ENCODE assay signal across 8 cellular contexts in genomic region chr19:44552324-44552723, GRCh38. TPM values are rescaled to one million over a fixed set of nuclear protein-coding genes. Genes with fewer than 3 reads are reported as not detected.
DNase-seq lines count a peak whose midpoint lies in the region; ATAC-seq, FAIRE-seq and TF ChIP-seq lines count a peak whose summit lies in the region.
"Had no signal": no experiment of that assay in that cellular context is flagged by ENCODE, and none has a peak within 500 bp of the region (broad histone marks: within the 10 kb centered on the region; RNA-seq: fewer than 3 reads in every experiment).

No MANE protein-coding gene starts in this region.

- H3K36me3 ChIP-seq in HepG2 (replicated peaks in 1 of 2; ENCODE audit: control insufficient read depth in 1 of 2, insufficient read depth in 2 of 2, low read length in 2 of 2) (no peaks in the 10 kb centered on the region), sigmoid colon (no peaks in the 10 kb centered on the region)

- no peaks in the 10 kb centered on the region for H3K4me1 ChIP-seq in HepG2 (ENCODE audit: insufficient read depth, low read length)
- no peaks in the 10 kb centered on the region for H3K4me1 ChIP-seq in sigmoid colon

- no peak overlapping the region for H3K9ac ChIP-seq in HepG2 (ENCODE audit: insufficient read depth, low read depth, low read length)

- H3K79me2 ChIP-seq in HepG2 (ENCODE audit: insufficient read depth, low read length), result no peaks in the 10 kb centered on the region

- TF ChIP-seq EP300 in HepG2 (IDR thresholded peaks at IDR 0.05; ENCODE audit: low read depth in 2 of 2, low read length in 2 of 2), result no peak
- no peak for TF ChIP-seq EP300 in HepG2 (CRISPR knock-in tag; IDR thresholded peaks at IDR 0.05; ENCODE audit: borderline replicate concordance)
- no peak for TF ChIP-seq EP300 in sigmoid colon (IDR thresholded peaks at IDR 0.05)

- CTCF ChIA-PET in HepG2 (lab: Yijun Ruan, JAX; ENCODE audit: low intra/inter-chr PET ratio, low total read pairs), result no interaction called here

- H3K9me3 Mint-ChIP-seq in activated T-cell treated with anti-CD3 and anti-CD28 coated beads, Interleukin-2, amount 50 U/mL, for 24 hours, result peaks cover 14% of the 10 kb centered on the region

- H3K9me3 ChIP-seq in HepG2 (ENCODE audit: low read length) (no peaks in the 10 kb centered on the region), sigmoid colon (no peaks in the 10 kb centered on the region)

- BruUV-seq in HepG2 (replicated peaks; lab: Mats Ljungman, UMichigan), result no TSS peak

- intact Hi-C loops in HepG2 (cut with micrococcal nuclease; ENCODE audit: unreplicated experiment), result no loop called here
- intact Hi-C loops in dorsolateral prefrontal cortex (cut with DNase I), result no loop called here
- intact Hi-C loops in sigmoid colon (cut with DNase I), result no loop called here

- no peak overlapping the region for H3K4me2 ChIP-seq in HepG2 (ENCODE audit: low read depth, low read length)

- H3K4me1 Mint-ChIP-seq in activated T-cell treated with anti-CD3 and anti-CD28 coated beads, Interleukin-2, amount 50 U/mL, for 24 hours (ENCODE audit: low read depth), result no peaks in the 10 kb centered on the region

- H3K27me3 Mint-ChIP-seq in activated T-cell treated with anti-CD3 and anti-CD28 coated beads, Interleukin-2, amount 50 U/mL, for 24 hours, result peaks cover 15% of the 10 kb centered on the region

- TF ChIP-seq RAD21 in HepG2 (CRISPR knock-in tag; IDR thresholded peaks at IDR 0.05), result 0 out of 2 replicates have a peak, but pooled peaks have one; percentile 34

- 0% methylated on average over 5 of the region's 5 CpGs for WGBS in HepG2 (ENCODE audit: low lambda C conversion rate)
- 7 to 20% methylated on average over 5 of the region's 5 CpGs for WGBS in sigmoid colon, 2 donors

- H3K27ac Mint-ChIP-seq in activated T-cell treated with anti-CD3 and anti-CD28 coated beads, Interleukin-2, amount 50 U/mL, for 24 hours, result no peak overlapping the region

- no peak overlapping the region for H3K4me3 ChIP-seq in HepG2 (replicated peaks in 1 of 3; ENCODE audit: insufficient read depth in 1 of 3, low read depth in 2 of 3, low read length in 3 of 3)
- no peak overlapping the region for H3K4me3 ChIP-seq in dorsolateral prefrontal cortex
- no peak overlapping the region for H3K4me3 ChIP-seq in sigmoid colon

- H2AFZ ChIP-seq in HepG2 (ENCODE audit: low read length), result no peak overlapping the region

- H3K36me3 Mint-ChIP-seq in activated T-cell treated with anti-CD3 and anti-CD28 coated beads, Interleukin-2, amount 50 U/mL, for 24 hours (ENCODE audit: low read depth), result no peaks in the 10 kb centered on the region

- H3K4me3 Mint-ChIP-seq in activated T-cell treated with anti-CD3 and anti-CD28 coated beads, Interleukin-2, amount 50 U/mL, for 24 hours, result no peak overlapping the region

- H3K27ac ChIP-seq in HepG2 (ENCODE audit: extremely low read length, insufficient read depth, low read length) (no peak overlapping the region), dorsolateral prefrontal cortex (no peak overlapping the region), sigmoid colon (no peak overlapping the region)

- in situ Hi-C loops in HepG2 (cut with HindIII; ENCODE audit: extremely low pct_ligation_motif_present, low pct_unique_long_range_greater_than_20kb), result no loop called here

- peak; percentile 88 for ATAC-seq in HepG2
- ATAC-seq in HG02642 (IDR thresholded peaks at IDR 0.05; ENCODE audit: poor library complexity, unreplicated experiment), result no peak

- TF ChIP-seq CTCF in HepG2 (CRISPR knock-in tag; IDR thresholded peaks at IDR 0.05) (peak; percentile 79), dorsolateral prefrontal cortex (IDR thresholded peaks at IDR 0.05 in 54 of 56, conservative IDR thresholded peaks at IDR 0.05 in 2 of 56; ENCODE audit: low read depth in 1 of 56, partially characterized antibody in 56 of 56) (peak in 1 of 56 donors; percentile 23), sigmoid colon (IDR thresholded peaks at IDR 0.05) (no peak)

- no peaks in the 10 kb centered on the region for H3K27me3 ChIP-seq in HepG2 (ENCODE audit: control insufficient read depth in 1 of 2, insufficient read depth in 2 of 2, low read length in 2 of 2)
- peaks cover 0 to 13% (median 0%) of the 10 kb centered on the region in 45 donors for H3K27me3 ChIP-seq in dorsolateral prefrontal cortex
- H3K27me3 ChIP-seq in sigmoid colon, result peaks cover 0 to 3% (median 0%) of the 10 kb centered on the region in 3 donors

- TF ChIP-seq POLR2A in HepG2 (IDR thresholded peaks at IDR 0.05; ENCODE audit: insufficient read depth in 1 of 2, low read depth in 2 of 2, low read length in 2 of 2) (no peak), sigmoid colon (IDR thresholded peaks at IDR 0.05) (no peak)

- FAIRE-seq in HepG2 (lab: Jason Lieb, UNC), result peak; percentile 82
- FAIRE-seq: TTC549 had no signal

- POLR2A ChIA-PET in HepG2 (lab: Yijun Ruan, JAX), result no interaction called here

- peak; percentile 4 for DNase-seq in GM04504 (ENCODE audit: low read depth)
- DNase-seq in LHCN-M2 (ENCODE audit: low read depth), result peak; percentile 40
- peak; percentile 54 for DNase-seq in activated T-cell treated with anti-CD3 and anti-CD28 coated beads, Interleukin-2, amount 50 U/mL, for 24 hours
- peak; percentile 47 for DNase-seq in HepG2 (ENCODE audit: low spot score)
- no peak for DNase-seq in dorsolateral prefrontal cortex
- DNase-seq in sigmoid colon, result no peak

- no peaks in the 10 kb centered on the region for H4K20me1 ChIP-seq in HepG2 (ENCODE audit: insufficient read depth, low read length)

TF ChIP-seq in HepG2, 621 proteins besides CTCF, POLR2A, EP300 and RAD21 (continues in another document):
- peak; percentile 28 for TF ChIP-seq XRCC5 (optimal IDR thresholded peaks at IDR 0.05; ENCODE audit: low read length)
- TF ChIP-seq HES4 (CRISPR knock-in tag; IDR thresholded peaks at IDR 0.05; ENCODE audit: borderline replicate concordance), result no peak
- no peak for TF ChIP-seq AGO1 (IDR thresholded peaks at IDR 0.05; ENCODE audit: low read depth, low read length, poor library complexity, severe bottlenecking)
- no peak for TF ChIP-seq ATM (IDR thresholded peaks at IDR 0.05; ENCODE audit: borderline replicate concordance)

RNA-seq across cellular contexts. Expression of gene CEACAM20, which starts 22.8 kb away (rescaled TPM):
- total RNA-seq in LHCN-M2 (2014; rRNA removed) (not detected in 2 replicates), HepG2 (2016; rRNA removed; fragmentation: Illumina TruSeq; extraction: Trizol) (not detected in 2 replicates), dorsolateral prefrontal cortex (under 1 TPM in 1 of 120 experiments, not detected in 119; 0.26 TPM), sigmoid colon (under 1 TPM in 1 of 4 donors, not detected in 3; 0.36 TPM)
- not detected for polyA plus RNA-seq in LHCN-M2 (2012)
- not detected in 2 replicates for total RNA-seq in HepG2 (2016; cell fraction: cytosol; rRNA removed; fragmentation: Illumina TruSeq; extraction: Trizol; ENCODE audit: low read depth)
- not detected in 2 replicates for total RNA-seq in HepG2 (2016; cell fraction: insoluble cytoplasmic fraction; rRNA removed; fragmentation: Illumina TruSeq; extraction: Trizol)
- total RNA-seq in HepG2 (2016; cell fraction: membrane; rRNA removed; fragmentation: Illumina TruSeq; extraction: Trizol), result not detected in 2 replicates
- total RNA-seq in HepG2 (2016; cell fraction: nucleus; rRNA removed; fragmentation: Illumina TruSeq; extraction: Trizol), result not detected in 2 replicates
- polyA plus RNA-seq in HepG2 (2011; rRNA removed) (0.04 and 0.12 TPM in 2 replicates), sigmoid colon (under 1 TPM in 1 of 3 donors, not detected in 2; 0.22 TPM)
- not detected in 2 replicates for polyA plus RNA-seq in HepG2 (2011; cell fraction: cytosol; rRNA removed)
- polyA plus RNA-seq in HepG2 (2011; cell fraction: nucleus; rRNA removed), result 0.19 TPM in 1 of 2 replicates, not detected in the other
- polyA plus RNA-seq in HepG2 (2012), result not detected in 2 replicates
- not detected in 2 replicates for polyA plus RNA-seq in HepG2 (2016; cell fraction: cytosol; fragmentation: Illumina TruSeq; extraction: Trizol; ENCODE audit: low read depth)
- polyA plus RNA-seq in HepG2 (2016; cell fraction: insoluble cytoplasmic fraction; fragmentation: Illumina TruSeq; extraction: Trizol; ENCODE audit: low read depth), result not detected in 2 replicates
- not detected in 2 replicates for polyA plus RNA-seq in HepG2 (2016; cell fraction: membrane; fragmentation: Illumina TruSeq; extraction: Trizol; ENCODE audit: low read depth)
- polyA plus RNA-seq in HepG2 (2016; cell fraction: nucleus; fragmentation: Illumina TruSeq; extraction: Trizol; ENCODE audit: insufficient read depth, low read depth), result not detected in 2 replicates
- polyA minus RNA-seq in HepG2 (2011; rRNA and poly(A)+ RNA removed; ENCODE audit: low replicate concordance), result 0.16 TPM in 1 of 2 replicates, not detected in the other
- not detected in 2 replicates for polyA minus RNA-seq in HepG2 (2011; cell fraction: cytosol; rRNA and poly(A)+ RNA removed)
- polyA minus RNA-seq in HepG2 (2011; cell fraction: nucleus; rRNA and poly(A)+ RNA removed), result 0.37 TPM in 1 of 2 replicates, not detected in the other

RNA-seq across cellular contexts. Expression of gene ZNF180, which starts 52.0 kb away (rescaled TPM):
- total RNA-seq in LHCN-M2 (2014; rRNA removed) (13.9 and 15.7 TPM in 2 replicates), HepG2 (2016; rRNA removed; fragmentation: Illumina TruSeq; extraction: Trizol) (9.3 and 13.4 TPM in 2 replicates), dorsolateral prefrontal cortex (10 to 100 TPM in 19 of 120 experiments, 1 to 10 TPM in 101; 5.0 to 16.3 (median 7.9) TPM), sigmoid colon (10 to 100 TPM in 2 of 4 donors, 1 to 10 TPM in 2; 8.4 to 19.5 (median 10.2) TPM)
- polyA plus RNA-seq in LHCN-M2 (2012), result 2.0 TPM
- total RNA-seq in HepG2 (2016; cell fraction: cytosol; rRNA removed; fragmentation: Illumina TruSeq; extraction: Trizol; ENCODE audit: low read depth), result 0.30 and 0.44 TPM in 2 replicates
- 8.2 and 12.5 TPM in 2 replicates for total RNA-seq in HepG2 (2016; cell fraction: insoluble cytoplasmic fraction; rRNA removed; fragmentation: Illumina TruSeq; extraction: Trizol)
- 3.4 and 3.5 TPM in 2 replicates for total RNA-seq in HepG2 (2016; cell fraction: membrane; rRNA removed; fragmentation: Illumina TruSeq; extraction: Trizol)
- total RNA-seq in HepG2 (2016; cell fraction: nucleus; rRNA removed; fragmentation: Illumina TruSeq; extraction: Trizol), result 8.3 and 9.1 TPM in 2 replicates
- polyA plus RNA-seq in HepG2 (2011; rRNA removed) (0.86 and 0.92 TPM in 2 replicates), sigmoid colon (1 to 10 TPM; 2.4 to 4.9 (median 4.8) TPM)
- 0.88 and 1.1 TPM in 2 replicates for polyA plus RNA-seq in HepG2 (2011; cell fraction: cytosol; rRNA removed)
- 4.9 TPM in 2 replicates for polyA plus RNA-seq in HepG2 (2011; cell fraction: nucleus; rRNA removed)
- polyA plus RNA-seq in HepG2 (2012), result 2.8 and 3.6 TPM in 2 replicates
- 0.41 and 0.52 TPM in 2 replicates for polyA plus RNA-seq in HepG2 (2016; cell fraction: cytosol; fragmentation: Illumina TruSeq; extraction: Trizol; ENCODE audit: low read depth)
- polyA plus RNA-seq in HepG2 (2016; cell fraction: insoluble cytoplasmic fraction; fragmentation: Illumina TruSeq; extraction: Trizol; ENCODE audit: low read depth), result 8.3 and 8.8 TPM in 2 replicates
- polyA plus RNA-seq in HepG2 (2016; cell fraction: membrane; fragmentation: Illumina TruSeq; extraction: Trizol; ENCODE audit: low read depth), result 1.1 and 1.3 TPM in 2 replicates
- 10.0 and 11.0 TPM in 2 replicates for polyA plus RNA-seq in HepG2 (2016; cell fraction: nucleus; fragmentation: Illumina TruSeq; extraction: Trizol; ENCODE audit: insufficient read depth, low read depth)
- 2.4 and 5.2 TPM in 2 replicates for polyA minus RNA-seq in HepG2 (2011; rRNA and poly(A)+ RNA removed; ENCODE audit: low replicate concordance)
- 1.1 and 1.5 TPM in 2 replicates for polyA minus RNA-seq in HepG2 (2011; cell fraction: cytosol; rRNA and poly(A)+ RNA removed)
- 7.6 TPM in 2 replicates for polyA minus RNA-seq in HepG2 (2011; cell fraction: nucleus; rRNA and poly(A)+ RNA removed)

Comparison
In these comparisons a context has a peak if more than half of its experiments do, and no peak if none do; other contexts are left out.
1. DNase-seq: peak in GM04504 (single experiment), LHCN-M2 (single experiment), activated T-cell treated with anti-CD3 and anti-CD28 coated beads, Interleukin-2, amount 50 U/mL, for 24 hours (single experiment) and HepG2 (single experiment); none in dorsolateral prefrontal cortex (0 of 10) and sigmoid colon (single experiment).